Comparison of ENCODE assay signal across 2 cellular contexts in genomic region chr1:201386208-201386607, GRCh38.
TF ChIP-seq lines count a peak whose summit lies in the region.

No MANE protein-coding gene starts in this region.

TF ChIP-seq in HEK293, 187 proteins besides CTCF, POLR2A, EP300 and RAD21:
- no peak for TF ChIP-seq ZBTB1 (tag by site-specific recombination; IDR thresholded peaks at IDR 0.05)
- peak; percentile 54; the same call in 1 of the 2 replicates for TF ChIP-seq ZNF449 (tag by site-specific recombination; IDR thresholded peaks at IDR 0.05)

TF ChIP-seq in K562, 482 proteins besides CTCF, POLR2A, EP300 and RAD21:
- TF ChIP-seq ZNF644 (tag; IDR thresholded peaks at IDR 0.05; ENCODE audit: low read depth) = no peak
- no peak for TF ChIP-seq ZFP30 (CRISPR knock-in tag; IDR thresholded peaks at IDR 0.05; ENCODE audit: borderline replicate concordance)
- no peak for TF ChIP-seq NEUROD1 (IDR thresholded peaks at IDR 0.05; ENCODE audit: borderline replicate concordance, low read depth, low read length, partially characterized antibody)
- no peak for TF ChIP-seq GTF2B (IDR thresholded peaks at IDR 0.05; ENCODE audit: extremely low read depth, insufficient read length)
- TF ChIP-seq GATA2 (CRISPR knock-in tag; IDR thresholded peaks at IDR 0.05) = no peak
